ENCODE assay signal across 20 cellular contexts in the genomic region with DNA sequence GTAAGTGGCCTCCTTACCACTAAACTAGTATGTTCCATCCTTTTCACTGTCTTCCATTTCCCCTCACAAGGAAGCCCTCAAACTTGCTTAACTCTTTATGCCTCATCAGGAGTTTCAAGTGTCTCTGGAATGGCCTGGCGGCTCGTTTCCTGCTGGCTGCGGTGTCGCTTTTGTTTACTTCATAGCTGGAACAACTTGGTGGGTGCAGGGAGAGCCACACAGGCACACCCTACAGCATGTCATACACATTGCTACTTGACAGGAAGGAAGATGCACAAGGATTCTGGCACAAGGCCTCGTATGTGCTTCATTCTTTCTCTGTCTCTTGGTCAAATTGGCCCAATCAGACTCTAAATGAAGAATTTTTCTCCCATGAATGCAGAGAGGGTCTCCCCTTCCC.
"Had no signal": no experiment of that assay in that cellular context is flagged by ENCODE, and none has a peak within 500 bp of the region (broad histone marks: within the 10 kb centered on the region; RNA-seq: fewer than 3 reads in every experiment).

No MANE protein-coding gene starts in this region.

- H3K9me3 Mint-ChIP-seq: central memory CD8-positive, alpha-beta T cell; neural crest cell had no signal

- DNase-seq: activated CD4-positive, CD25-positive, alpha-beta regulatory T cell; activated CD8-positive, alpha-beta memory T cell treated with anti-CD3 and anti-CD28 coated beads, Interleukin-2, amount 50 U/mL, for 48 hours; anterior cingulate cortex; brain microvascular endothelial cell; cortex of kidney; effector CD4-positive, alpha-beta T cell; foreskin keratinocyte; glutamatergic neuron; hypothalamus; right lobe of liver; stimulated activated CD4-positive, alpha-beta T cell treated with anti-CD3 and anti-CD28 coated beads, Interleukin-4, amount 100 ng/mL, for 4 hours; stimulated activated CD8-positive, alpha-beta memory T cell treated with anti-CD3 and anti-CD28 coated beads, Interleukin-4, amount 100 ng/mL, for 48 hours; stimulated activated naive CD4-positive, alpha-beta T cell treated with Interleukin-2 at 50 U/mL for 16 hours; testis; upper lobe of left lung had no signal

- H3K4me2 ChIP-seq: smooth muscle cell had no signal

- H3K27me3 ChIP-seq: brain microvascular endothelial cell, foreskin keratinocyte, right lobe of liver, testis, upper lobe of left lung had no signal

- FAIRE-seq: endothelial cell of umbilical vein had no signal

- ATAC-seq: foreskin keratinocyte had no signal

- H3K4me3 Mint-ChIP-seq: central memory CD8-positive, alpha-beta T cell; neural crest cell had no signal

- H3K4me1 ChIP-seq: foreskin keratinocyte, testis, upper lobe of left lung had no signal

- H3K9me3 ChIP-seq: right lobe of liver, testis, upper lobe of left lung had no signal

- H3K4me3 ChIP-seq: right lobe of liver, smooth muscle cell, testis, upper lobe of left lung had no signal

- H3K27me3 Mint-ChIP-seq: central memory CD8-positive, alpha-beta T cell had no signal

- H3K36me3 ChIP-seq: brain microvascular endothelial cell, right lobe of liver, upper lobe of left lung had no signal

- H3K27ac ChIP-seq: brain microvascular endothelial cell, foreskin keratinocyte, right lobe of liver, testis had no signal

- H3K27ac Mint-ChIP-seq: activated naive CD4-positive, alpha-beta T cell treated with anti-CD3 and anti-CD28 coated beads, Interleukin-2, amount 50 U/mL, for 72 hours had no signal
